In genomic region chr18:6672909-6673308, GRCh38 we compare ENCODE assay signal across 27 cellular contexts. TPM values are rescaled to one million over a fixed set of nuclear protein-coding genes. Genes with fewer than 3 reads are reported as not detected.
"Had no signal": no experiment of that assay in that cellular context is flagged by ENCODE, and none has a peak within 500 bp of the region (broad histone marks: within the 10 kb centered on the region; RNA-seq: fewer than 3 reads in every experiment).

No MANE protein-coding gene starts in this region.

- H3K27me3 ChIP-seq: ascending aorta, body of pancreas, SJSA1 had no signal

- H3K4me3 ChIP-seq: ascending aorta, body of pancreas, SJSA1 had no signal

- FAIRE-seq: bronchial epithelial cell, RCC 7860 had no signal

- H3K27me3 Mint-ChIP-seq: activated CD4-positive, alpha-beta memory T cell treated with anti-CD3 and anti-CD28 coated beads, Interleukin-2, amount 10 ng/mL, durations not matched to agents 7 days and 5 days; activated CD4-positive, alpha-beta T cell treated with anti-CD3 and anti-CD28 coated beads for 36 hours; activated naive CD4-positive, alpha-beta T cell treated with anti-CD3 and anti-CD28 coated beads, Interleukin-2, amount 50 U/mL, for 24 hours; activated T-helper 17 cell treated with anti-CD3 and anti-CD28 coated beads, Interleukin-2, amount 50 U/mL, for 72 hours had no signal

- H3K36me3 Mint-ChIP-seq: activated naive CD4-positive, alpha-beta T cell treated with anti-CD3 and anti-CD28 coated beads, Interleukin-2, amount 50 U/mL, for 24 hours had no signal

- H3K4me1 ChIP-seq: ascending aorta, body of pancreas, SJSA1 had no signal

- H3K27ac ChIP-seq: ascending aorta, body of pancreas, SJSA1, WERI-Rb-1 had no signal

- H3K36me3 ChIP-seq: ascending aorta, SJSA1, WERI-Rb-1 had no signal

- H3K4me3 Mint-ChIP-seq: activated CD4-positive, alpha-beta memory T cell treated with anti-CD3 and anti-CD28 coated beads, Interleukin-2, amount 10 ng/mL, durations not matched to agents 7 days and 5 days; activated CD4-positive, alpha-beta T cell treated with anti-CD3 and anti-CD28 coated beads for 36 hours; activated naive CD4-positive, alpha-beta T cell treated with anti-CD3 and anti-CD28 coated beads, Interleukin-2, amount 50 U/mL, for 24 hours; activated T-helper 17 cell treated with anti-CD3 and anti-CD28 coated beads, Interleukin-2, amount 50 U/mL, for 72 hours had no signal

- H3K4me1 Mint-ChIP-seq: activated CD4-positive, alpha-beta memory T cell treated with anti-CD3 and anti-CD28 coated beads, Interleukin-2, amount 10 ng/mL, durations not matched to agents 7 days and 5 days; activated CD4-positive, alpha-beta T cell treated with anti-CD3 and anti-CD28 coated beads for 36 hours; activated naive CD4-positive, alpha-beta T cell treated with anti-CD3 and anti-CD28 coated beads, Interleukin-2, amount 50 U/mL, for 24 hours; activated T-helper 17 cell treated with anti-CD3 and anti-CD28 coated beads, Interleukin-2, amount 50 U/mL, for 72 hours had no signal

- ATAC-seq: activated CD4-positive, alpha-beta T cell treated with anti-CD3 and anti-CD28 coated beads for 36 hours; activated T-helper 17 cell treated with anti-CD3 and anti-CD28 coated beads, Interleukin-2, amount 50 U/mL, for 72 hours; body of pancreas; PC-3 had no signal

- DNase-seq: activated CD4-positive, alpha-beta memory T cell treated with anti-CD3 and anti-CD28 coated beads, Interleukin-2, amount 10 ng/mL, durations not matched to agents 7 days and 5 days; activated CD4-positive, alpha-beta T cell treated with anti-CD3 and anti-CD28 coated beads for 36 hours; activated CD4-positive, alpha-beta T cell treated with anti-CD3 and anti-CD28 coated beads, Interleukin-2, amount 50 U/mL, for 1 hour; activated gamma-delta T cell treated with Interleukin-2 at 50 U/mL for 16 hours; activated T-cell treated with anti-CD3 and anti-CD28 coated beads for 4 hours; activated T-cell treated with anti-CD3 and anti-CD28 coated beads, Interleukin-2, amount 50 U/mL, for 48 hours; amniotic stem cell; body of pancreas; IMR-90; KG1; NCI-H1048; NCI-H2029; NCI-H2107; NCI-H446; NCI-H524; PC-3; SHP77; T-helper 1 cell; WERI-Rb-1 had no signal

- H3K9me3 ChIP-seq: ascending aorta, body of pancreas, SJSA1 had no signal

- H3K9me3 Mint-ChIP-seq: activated naive CD4-positive, alpha-beta T cell treated with anti-CD3 and anti-CD28 coated beads, Interleukin-2, amount 50 U/mL, for 24 hours had no signal

- H3K27ac Mint-ChIP-seq: activated CD4-positive, alpha-beta memory T cell treated with anti-CD3 and anti-CD28 coated beads, Interleukin-2, amount 10 ng/mL, durations not matched to agents 7 days and 5 days; activated CD4-positive, alpha-beta T cell treated with anti-CD3 and anti-CD28 coated beads for 36 hours; activated naive CD4-positive, alpha-beta T cell treated with anti-CD3 and anti-CD28 coated beads, Interleukin-2, amount 50 U/mL, for 24 hours; activated T-helper 17 cell treated with anti-CD3 and anti-CD28 coated beads, Interleukin-2, amount 50 U/mL, for 72 hours had no signal

RNA-seq across cellular contexts. Expression of gene ARHGAP28, which starts 56.6 kb away (rescaled TPM):
- total RNA-seq: activated CD4-positive, alpha-beta memory T cell treated with anti-CD3 and anti-CD28 coated beads, Interleukin-2, amount 10 ng/mL, durations not matched to agents 7 days and 5 days; activated CD4-positive, alpha-beta T cell treated with anti-CD3 and anti-CD28 coated beads for 36 hours; activated CD8-positive, alpha-beta memory T cell treated with anti-CD3 and anti-CD28 coated beads for 36 hours; activated T-helper 17 cell treated with anti-CD3 and anti-CD28 coated beads, Interleukin-2, amount 50 U/mL, for 72 hours; T-helper 2 cell treated with Interferon-gamma antibody and Interleukin-4, amounts not matched to agents 100 ng/mL and 5 ng/mL, for 36 hours had no signal
